In genomic region chr7:134432296-134433152, GRCh38 we compare ENCODE assay signal across 1 cellular context.
TF ChIP-seq lines count a peak whose summit lies in the region.

No MANE protein-coding gene starts in this region.

TF ChIP-seq in HepG2, 621 proteins besides CTCF, POLR2A, EP300 and RAD21 (continued from another document and continues in another):
- TF ChIP-seq PRDM4 (CRISPR knock-in tag; IDR thresholded peaks at IDR 0.05; ENCODE audit: borderline replicate concordance) (no peak), PRDM10 (CRISPR knock-in tag; IDR thresholded peaks at IDR 0.05; ENCODE audit: low read depth) (peak; percentile 76; the same call in 1 of the 2 replicates), ZNF740 (CRISPR knock-in tag; IDR thresholded peaks at IDR 0.05) (no peak), ZNF775 (CRISPR knock-in tag; IDR thresholded peaks at IDR 0.05; ENCODE audit: borderline replicate concordance) (no peak), HMGXB3 (CRISPR knock-in tag; IDR thresholded peaks at IDR 0.05; ENCODE audit: borderline replicate concordance) (no peak), ZNF562 (CRISPR knock-in tag; IDR thresholded peaks at IDR 0.05; ENCODE audit: borderline replicate concordance) (no peak), PBX2 (CRISPR knock-in tag; IDR thresholded peaks at IDR 0.05) (no peak), ZNF407 (CRISPR knock-in tag; IDR thresholded peaks at IDR 0.05; ENCODE audit: not compliant biosample characterization) (no peak), ZNF34 (CRISPR knock-in tag; IDR thresholded peaks at IDR 0.05; ENCODE audit: borderline replicate concordance) (no peak), ZFY (CRISPR knock-in tag; IDR thresholded peaks at IDR 0.05) (0 out of 2 replicates have a peak, but pooled peaks have one; percentile 26), BHLHE40 (IDR thresholded peaks at IDR 0.05; ENCODE audit: low read length) (no peak), SUZ12 (IDR thresholded peaks at IDR 0.05; ENCODE audit: low read depth, low read length) (no peak), ZNF749 (CRISPR knock-in tag; IDR thresholded peaks at IDR 0.05; ENCODE audit: borderline replicate concordance) (no peak; the same call in 1 of the 2 replicates), IRF9 (CRISPR knock-in tag; IDR thresholded peaks at IDR 0.05; ENCODE audit: borderline replicate concordance) (no peak), PBX3 (CRISPR knock-in tag; IDR thresholded peaks at IDR 0.05; ENCODE audit: borderline replicate concordance) (no peak), DZIP1 (CRISPR knock-in tag; IDR thresholded peaks at IDR 0.05) (no peak), SAFB2 (CRISPR knock-in tag; IDR thresholded peaks at IDR 0.05; ENCODE audit: borderline replicate concordance, low read depth) (no peak), KAT7 (CRISPR knock-in tag; IDR thresholded peaks at IDR 0.05; ENCODE audit: borderline replicate concordance) (no peak), ZNF12 (CRISPR knock-in tag; IDR thresholded peaks at IDR 0.05) (no peak; the same call in 1 of the 2 replicates)
